8 cellular contexts compared by ENCODE assay signal in the genomic region with DNA sequence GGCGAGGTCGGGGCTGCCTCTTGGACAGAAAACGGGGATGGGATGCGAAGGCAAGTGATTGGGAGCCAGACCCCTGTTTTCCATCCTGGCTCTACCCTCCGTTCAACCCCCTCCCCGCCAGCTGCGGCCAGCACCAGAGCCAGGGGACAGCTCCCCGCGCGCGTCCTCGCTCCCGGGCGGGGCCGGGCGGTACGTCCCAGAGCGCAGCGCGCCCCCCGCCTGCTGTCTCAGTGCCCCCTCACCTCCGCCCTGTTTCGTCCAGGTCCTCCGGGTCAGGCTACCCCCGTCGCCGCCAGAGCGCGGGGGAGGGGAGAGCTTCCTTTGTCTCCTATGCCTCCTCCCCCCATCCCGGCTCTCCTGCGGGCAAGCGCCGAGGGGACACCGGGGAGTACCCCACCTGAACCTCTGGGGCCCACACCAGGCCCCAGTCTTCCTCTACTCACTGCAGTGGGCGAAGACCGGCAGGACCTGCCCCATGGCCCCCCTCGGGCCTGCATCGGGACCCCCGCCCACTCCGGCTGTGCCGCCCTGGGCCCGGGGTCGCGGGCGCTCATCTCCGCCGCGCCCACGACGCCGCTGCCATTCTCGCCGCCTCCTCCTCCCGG. TPM values are rescaled to one million over a fixed set of nuclear protein-coding genes. Genes with fewer than 3 reads are reported as not detected.
DNase-seq lines count a peak whose midpoint lies in the region; ATAC-seq and TF ChIP-seq lines count a peak whose summit lies in the region.

No MANE protein-coding gene starts in this region.

- no peak for TF ChIP-seq POLR2A in IMR-90 (IDR thresholded peaks at IDR 0.05; ENCODE audit: low read depth, low read length)

- H2AK9ac ChIP-seq in IMR-90 (replicated peaks; ENCODE audit: low read depth, low read length, poor library complexity) = peak overlapping the region; percentile 73

- no peak overlapping the region for H4K91ac ChIP-seq in IMR-90 (ENCODE audit: insufficient read depth, low read depth, low read length)

- H3K27me3 Mint-ChIP-seq in activated CD8-positive, alpha-beta T cell treated with anti-CD3 and anti-CD28 coated beads for 36 hours = peaks cover 19% of the 10 kb centered on the region

- H4K5ac ChIP-seq in IMR-90 (ENCODE audit: low read depth, low read length) = no peak overlapping the region

- ATAC-seq in IMR-90 (ENCODE audit: low read depth) (peak; percentile 30), HG03378 (IDR thresholded peaks at IDR 0.05; ENCODE audit: unreplicated experiment) (no peak)
- peak; percentile 6 for ATAC-seq in activated CD8-positive, alpha-beta T cell treated with anti-CD3 and anti-CD28 coated beads for 36 hours

- H2BK15ac ChIP-seq in IMR-90 (ENCODE audit: low read depth, low read length) = no peak overlapping the region

- no peaks in the 10 kb centered on the region for H3K36me3 Mint-ChIP-seq in activated CD8-positive, alpha-beta T cell treated with anti-CD3 and anti-CD28 coated beads for 36 hours (ENCODE audit: low read depth)

- in situ Hi-C loops in IMR-90 (cut with MboI; ENCODE audit: low sequenced_read_pairs) = no loop called here

- no peak overlapping the region for H3K4ac ChIP-seq in IMR-90 (ENCODE audit: low read depth, low read length)

- peak overlapping the region; percentile 28 for H3K4me3 Mint-ChIP-seq in activated CD8-positive, alpha-beta T cell treated with anti-CD3 and anti-CD28 coated beads for 36 hours

- BruUV-seq in IMR-90 (replicated peaks; lab: Mats Ljungman, UMichigan) = no TSS peak

- POLR2A ChIA-PET in IMR-90 (lab: Charles Lee; ENCODE audit: unreplicated experiment) = no interaction called here
- POLR2A ChIA-PET in activated CD8-positive, alpha-beta T cell treated with anti-CD3 and anti-CD28 coated beads for 36 hours (lab: Charles Lee) = interaction anchor here (0.9 to 1.0 kb wide), 2 partner anchors 19 to 149 kb away, joined by 4 to 5 read pairs; no protein-coding TSS in a partner anchor

- dilution Hi-C loops in IMR-90 (cut with HindIII; ENCODE audit: low sequenced_read_pairs, unreplicated experiment) = no loop called here

- H3K9me3 Mint-ChIP-seq in activated CD8-positive, alpha-beta T cell treated with anti-CD3 and anti-CD28 coated beads for 36 hours = no peaks in the 10 kb centered on the region

- TF ChIP-seq EP300 in neural cell (conservative IDR thresholded peaks at IDR 0.05; ENCODE audit: poor library complexity, severe bottlenecking) = no peak

- H3K9me2 ChIP-seq in neural cell (ENCODE audit: insufficient read depth, low read length) = no peaks in the 10 kb centered on the region

- TF ChIP-seq RAD21 in IMR-90 (IDR thresholded peaks at IDR 0.05; ENCODE audit: low read length) (no peak), neural cell (conservative IDR thresholded peaks at IDR 0.05) (no peak)

- H3K4me3 ChIP-seq in IMR-90 (ENCODE audit: insufficient read depth, low read depth, low read length) = peak overlapping the region; percentile 61
- peak overlapping the region; percentile 62 for H3K4me3 ChIP-seq in fibroblast of mammary gland (ENCODE audit: control insufficient read depth, low read depth, low read length)
- H3K4me3 ChIP-seq in neural cell (ENCODE audit: low read length) = peak overlapping the region; percentile 99

- no peak overlapping the region for H3K18ac ChIP-seq in IMR-90 (ENCODE audit: low read depth, low read length)

- H3K23ac ChIP-seq in IMR-90 (ENCODE audit: low read depth, low read length) = no peak overlapping the region

- no peak overlapping the region for H2BK5ac ChIP-seq in IMR-90 (ENCODE audit: low read depth, low read length, poor library complexity, severe bottlenecking)

- H2AK5ac ChIP-seq in IMR-90 (ENCODE audit: low read depth, low read length) = no peak overlapping the region

- H3K27ac ChIP-seq in IMR-90 (ENCODE audit: insufficient read depth, low read length) (no peak overlapping the region; the same call in 1 of the 2 replicates), neural cell (ENCODE audit: low read length) (peak overlapping the region; percentile 62)

- no peaks in the 10 kb centered on the region for H3K9me3 ChIP-seq in IMR-90 (ENCODE audit: control insufficient read depth, insufficient read depth, low read length)
- no peaks in the 10 kb centered on the region for H3K9me3 ChIP-seq in neural cell (ENCODE audit: low read length)

- H3K27ac Mint-ChIP-seq in activated CD8-positive, alpha-beta T cell treated with anti-CD3 and anti-CD28 coated beads for 36 hours = no peak overlapping the region

- peaks cover 3% of the 10 kb centered on the region for H3K79me2 ChIP-seq in neural cell (replicated peaks; ENCODE audit: insufficient read depth, low read length)

- H3K27me3 ChIP-seq in IMR-90 (ENCODE audit: control insufficient read depth, insufficient read depth, low read length) = peaks cover 6% of the 10 kb centered on the region; the same call in 1 of the 2 replicates
- peaks cover 42% of the 10 kb centered on the region for H3K27me3 ChIP-seq in neural cell (ENCODE audit: insufficient read depth, low read depth, low read length)

- H3K4me1 ChIP-seq in IMR-90 (ENCODE audit: control insufficient read depth, insufficient read depth, low read length) = no peaks in the 10 kb centered on the region

- H4K8ac ChIP-seq in IMR-90 (ENCODE audit: low read depth in 2 of 2, low read length in 2 of 2) = no peak overlapping the region

- H3K4me2 ChIP-seq in IMR-90 (ENCODE audit: low read depth, low read length) = peak overlapping the region; percentile 88
- H3K4me2 ChIP-seq in neural cell (ENCODE audit: low read length) = peak overlapping the region; percentile 65

- WGBS in IMR-90 (ENCODE audit: extremely low coverage in 2 of 2, insufficient read length in 1 of 2), 2 experiments = 4% methylated on average over 9 of the region's 54 CpGs; no CpG with 5 or more reads in 1 of the 2 experiments

- TF ChIP-seq CTCF in IMR-90 (conservative IDR thresholded peaks at IDR 0.05; ENCODE audit: low read depth, low read length) (no peak), fibroblast of mammary gland (conservative IDR thresholded peaks at IDR 0.05; ENCODE audit: control insufficient read depth, insufficient read depth, low read depth, low read length) (no peak), neural cell (IDR thresholded peaks at IDR 0.05; ENCODE audit: poor library complexity, severe bottlenecking) (no peak)
- no peak for TF ChIP-seq CTCF in activated CD8-positive, alpha-beta T cell treated with anti-CD3 and anti-CD28 coated beads for 36 hours (IDR thresholded peaks at IDR 0.05)

- H3F3A ChIP-seq in neural cell (ENCODE audit: insufficient read depth, low read length, poor library complexity, severe bottlenecking) = no peaks in the 10 kb centered on the region

- CTCF ChIA-PET in IMR-90 (lab: Yijun Ruan, JAX) = interaction anchor here (2.7 kb wide), 1 partner anchor 11 kb away, joined by 8 read pairs; no protein-coding TSS in a partner anchor
- CTCF ChIA-PET in activated CD8-positive, alpha-beta T cell treated with anti-CD3 and anti-CD28 coated beads for 36 hours (lab: Charles Lee) = interaction anchor here (0.6 to 3.1 kb wide), 8 partner anchors 9 to 145 kb away, joined by 3 to 66 read pairs (median 15); no protein-coding TSS in a partner anchor

- no peak overlapping the region for H2BK120ac ChIP-seq in IMR-90 (ENCODE audit: low read depth, low read length)

- peaks cover 0 to 10% of the 10 kb centered on the region in 2 experiments; a peak in 1 of 4 replicates for H3K79me1 ChIP-seq in IMR-90 (ENCODE audit: low read depth in 1 of 2, low read length in 2 of 2)

- no peak overlapping the region for H3K14ac ChIP-seq in IMR-90 (replicated peaks; ENCODE audit: low read depth, low read length)

- H3K4me1 Mint-ChIP-seq in activated CD8-positive, alpha-beta T cell treated with anti-CD3 and anti-CD28 coated beads for 36 hours (ENCODE audit: low read depth) = peaks cover 35% of the 10 kb centered on the region

- H2BK20ac ChIP-seq in IMR-90 (ENCODE audit: low read depth, low read length) = no peak overlapping the region

- intact Hi-C loops in IMR-90 (cut with micrococcal nuclease) = no loop called here
- intact Hi-C loops in activated CD8-positive, alpha-beta T cell treated with anti-CD3 and anti-CD28 coated beads for 36 hours (cut with micrococcal nuclease) = no loop called here

- peaks cover 9% of the 10 kb centered on the region for H3K9me1 ChIP-seq in IMR-90 (ENCODE audit: insufficient read depth, low read length)

- H4K20me1 ChIP-seq in IMR-90 (ENCODE audit: insufficient read depth, low read length) (peaks cover 3% of the 10 kb centered on the region; the same call in 1 of the 2 replicates), neural cell (ENCODE audit: insufficient read depth) (peaks cover 12% of the 10 kb centered on the region)

- H3K9ac ChIP-seq in IMR-90 (ENCODE audit: low read depth, low read length) (peak overlapping the region; percentile 36), neural cell (ENCODE audit: low read length) (peak overlapping the region; percentile 97)

- H3K36me3 ChIP-seq in IMR-90 (ENCODE audit: control insufficient read depth, insufficient read depth, low read length) (no peaks in the 10 kb centered on the region), neural cell (ENCODE audit: insufficient read depth, low read length) (no peaks in the 10 kb centered on the region)

- no peak overlapping the region for H3K56ac ChIP-seq in IMR-90 (ENCODE audit: extremely low read depth, insufficient read depth, low read length)

- DNase-seq in DMS53 (lab: John Stamatoyannopoulos, UW) = peak; percentile 42
- DNase-seq in DMS53 treated with DMSO at 0.1 percent for 48 hours (lab: John Stamatoyannopoulos, UW; ENCODE audit: unreplicated experiment) = no peak
- DNase-seq in IMR-90 = no peak
- DNase-seq in activated CD8-positive, alpha-beta T cell treated with anti-CD3 and anti-CD28 coated beads for 36 hours = peak; percentile 59
- DNase-seq in fibroblast of mammary gland (ENCODE audit: low read depth) = no peak
- DNase-seq in COLO829 (ENCODE audit: low spot score) = no peak

- H2AFZ ChIP-seq in IMR-90 (replicated peaks; ENCODE audit: low read length, poor library complexity) (peak overlapping the region; percentile 88), neural cell (ENCODE audit: low read depth, low read length) (peak overlapping the region; percentile 65)

RNA-seq across cellular contexts. Expression of a gene that starts 0.4 kb away (rescaled TPM):
- 5.3 and 5.7 TPM in 2 replicates for total RNA-seq in IMR-90 (2012; rRNA removed)
- polyA plus RNA-seq in IMR-90 (2012; rRNA removed) = 17.4 and 19.4 TPM in 2 replicates
- 16.9 and 38.3 TPM in 2 replicates for polyA plus RNA-seq in IMR-90 (2012; cell fraction: cytosol; rRNA removed)
- polyA plus RNA-seq in IMR-90 (2012; cell fraction: nucleus; rRNA removed; ENCODE audit: low replicate concordance) = 11.9 and 20.0 TPM in 2 replicates
- total RNA-seq in activated CD8-positive, alpha-beta T cell treated with anti-CD3 and anti-CD28 coated beads for 36 hours = 1 to 10 TPM; 2.6 to 3.0 TPM
- polyA plus RNA-seq in neural cell = 70.3 and 83.9 TPM in 2 replicates
- 75.7 and 92.8 TPM in 2 replicates for polyA minus RNA-seq in neural cell

RNA-seq across cellular contexts. Expression of a gene that starts 1.8 kb away (rescaled TPM):
- 0.56 and 0.90 TPM in 2 replicates for total RNA-seq in IMR-90 (2012; rRNA removed)
- polyA plus RNA-seq in IMR-90 (2012; rRNA removed) (1.6 TPM in 2 replicates), neural cell (1.0 and 1.8 TPM in 2 replicates)
- 2.0 and 2.9 TPM in 2 replicates for polyA plus RNA-seq in IMR-90 (2012; cell fraction: cytosol; rRNA removed)
- 3.4 and 4.5 TPM in 2 replicates for polyA plus RNA-seq in IMR-90 (2012; cell fraction: nucleus; rRNA removed; ENCODE audit: low replicate concordance)
- 1 to 10 TPM; 3.7 to 4.2 TPM for total RNA-seq in activated CD8-positive, alpha-beta T cell treated with anti-CD3 and anti-CD28 coated beads for 36 hours
- not detected in 2 replicates for polyA minus RNA-seq in neural cell

RNA-seq across cellular contexts. Expression of a gene that starts 10.8 kb away (rescaled TPM):
- total RNA-seq in IMR-90 (2012; rRNA removed) = 61.1 and 66.9 TPM in 2 replicates
- 88.8 and 126 TPM in 2 replicates for polyA plus RNA-seq in IMR-90 (2012; rRNA removed)
- 92.1 and 92.3 TPM in 2 replicates for polyA plus RNA-seq in IMR-90 (2012; cell fraction: cytosol; rRNA removed)
- 91.0 and 119 TPM in 2 replicates for polyA plus RNA-seq in IMR-90 (2012; cell fraction: nucleus; rRNA removed; ENCODE audit: low replicate concordance)
- 100 to 1,000 TPM; 152 to 153 TPM for total RNA-seq in activated CD8-positive, alpha-beta T cell treated with anti-CD3 and anti-CD28 coated beads for 36 hours
- 6.1 and 15.6 TPM in 2 replicates for polyA plus RNA-seq in neural cell
- 5.8 and 10.5 TPM in 2 replicates for polyA minus RNA-seq in neural cell

RNA-seq across cellular contexts. Expression of a gene that starts 28.7 kb away (rescaled TPM):
- total RNA-seq in IMR-90 (2012; rRNA removed) = 11.1 and 31.9 TPM in 2 replicates
- polyA plus RNA-seq in IMR-90 (2012; rRNA removed) (15.6 and 60.1 TPM in 2 replicates), neural cell (1.4 and 2.1 TPM in 2 replicates)
- 52.4 and 90.3 TPM in 2 replicates for polyA plus RNA-seq in IMR-90 (2012; cell fraction: cytosol; rRNA removed)
- polyA plus RNA-seq in IMR-90 (2012; cell fraction: nucleus; rRNA removed; ENCODE audit: low replicate concordance) = 982 and 1,348 TPM in 2 replicates
- total RNA-seq in activated CD8-positive, alpha-beta T cell treated with anti-CD3 and anti-CD28 coated beads for 36 hours = 10 to 100 TPM; 70.0 to 71.2 TPM
- polyA minus RNA-seq in neural cell = 13.8 and 14.4 TPM in 2 replicates

Comparison
In these comparisons a context has a peak if more than half of its experiments do, and no peak if none do; other contexts are left out.
1. DNase-seq: peak in DMS53 (single experiment) and activated CD8-positive, alpha-beta T cell treated with anti-CD3 and anti-CD28 coated beads for 36 hours (single experiment); none in DMS53 treated with DMSO at 0.1 percent for 48 hours (single experiment), IMR-90 (single experiment), fibroblast of mammary gland (single experiment) and COLO829 (single experiment).
2. Peak in every context shown above with its lines, with median percentiles within 50 percentile points of each other: H3K4me3 ChIP-seq.